In genomic region chr1:26408604-26409003, GRCh38 we compare ENCODE assay signal across 8 cellular contexts. TPM values are rescaled to one million over a fixed set of nuclear protein-coding genes. Genes with fewer than 3 reads are reported as not detected.
DNase-seq lines count a peak whose midpoint lies in the region; ATAC-seq and TF ChIP-seq lines count a peak whose summit lies in the region.

No MANE protein-coding gene starts in this region.

- H3K4me1 ChIP-seq in A673 (ENCODE audit: insufficient read depth, low read length, poor library complexity, severe bottlenecking) (no peaks in the 10 kb centered on the region), HUES6 (ENCODE audit: control insufficient read depth, insufficient read depth, low read length) (peaks cover 18% of the 10 kb centered on the region)

- H3K27me3 Mint-ChIP-seq in chondrocyte (ENCODE audit: low read depth) = peaks cover 39% of the 10 kb centered on the region

- POLR2A ChIA-PET in A673 (lab: Charles Lee; ENCODE audit: low non-redundant PET) = no interaction called here

- peak; percentile 76 for DNase-seq in A673 (ENCODE audit: low spot score)
- peak; percentile 68 for DNase-seq in activated CD4-positive, alpha-beta T cell treated with anti-CD3 and anti-CD28 coated beads for 1 hour
- DNase-seq in central memory CD4-positive, alpha-beta T cell = peak; percentile 69
- peak; percentile 30 to 74 for DNase-seq in left colon
- DNase-seq in stimulated activated CD4-positive, alpha-beta T cell treated with anti-CD3 and anti-CD28 coated beads, Interleukin-2, amount 100 ng/mL, for 48 hours = peak; percentile 70 to 71
- no peak for DNase-seq in chondrocyte (ENCODE audit: low spot score)

- peak overlapping the region; percentile 92 for H3K9ac ChIP-seq in HUES6 (ENCODE audit: low read length)

- H3K4me3 Mint-ChIP-seq in chondrocyte (ENCODE audit: unreplicated experiment) = no peak overlapping the region

- intact Hi-C loops in A673 (cut with micrococcal nuclease; ENCODE audit: unreplicated experiment) = no loop called here
- intact Hi-C loops in left colon (cut with DNase I, micrococcal nuclease) = no loop called here

- CTCF ChIA-PET in A673 (lab: Charles Lee) = no interaction called here

- no peaks in the 10 kb centered on the region for H3K36me3 ChIP-seq in A673 (ENCODE audit: insufficient read depth, low read length, poor library complexity, severe bottlenecking)
- H3K36me3 ChIP-seq in HUES6 (ENCODE audit: control insufficient read depth, insufficient read depth, low read length) = peaks cover 27% of the 10 kb centered on the region

- ATAC-seq in left colon = peak; percentile 81
- no peak for ATAC-seq in HG02885 (IDR thresholded peaks at IDR 0.05; ENCODE audit: poor library complexity, unreplicated experiment)

- H3K4me1 Mint-ChIP-seq in chondrocyte (ENCODE audit: low read depth) = peaks cover 23% of the 10 kb centered on the region

- H3K4me3 ChIP-seq in A673 (ENCODE audit: low read depth, low read length, poor library complexity, severe bottlenecking) (no peak overlapping the region), HUES6 (ENCODE audit: low read depth, low read length) (peak overlapping the region; percentile 72)

- TF ChIP-seq CTCF in A673 (conservative IDR thresholded peaks at IDR 0.05; ENCODE audit: low read depth, low read length) (no peak), chondrocyte (IDR thresholded peaks at IDR 0.05) (no peak)

- H3K9me3 Mint-ChIP-seq in chondrocyte (ENCODE audit: low read depth) = no peaks in the 10 kb centered on the region

- H3K9me3 ChIP-seq in A673 (ENCODE audit: low read depth, low read length, poor library complexity, severe bottlenecking) (no peaks in the 10 kb centered on the region), HUES6 (ENCODE audit: control insufficient read depth, insufficient read depth, low read depth, low read length) (no peaks in the 10 kb centered on the region)

- H3K36me3 Mint-ChIP-seq in chondrocyte (ENCODE audit: low read depth) = no peaks in the 10 kb centered on the region

- H3K27ac Mint-ChIP-seq in chondrocyte (ENCODE audit: unreplicated experiment) = no peak overlapping the region

- BruUV-seq in A673 (replicated peaks; lab: Mats Ljungman, UMichigan) = no TSS peak

- no peak overlapping the region for H3K27ac ChIP-seq in A673 (ENCODE audit: low read depth, low read length, poor library complexity, severe bottlenecking)
- peak overlapping the region; percentile 90; the same call in 1 of the 2 replicates for H3K27ac ChIP-seq in HUES6 (ENCODE audit: low read depth, low read length)

- H3K27me3 ChIP-seq in A673 (replicated peaks; ENCODE audit: insufficient read depth, low read depth, low read length, poor library complexity) (peaks cover 71% of the 10 kb centered on the region), HUES6 (ENCODE audit: control insufficient read depth, insufficient read depth, low read length) (no peaks in the 10 kb centered on the region)

RNA-seq across cellular contexts. Expression of gene LIN28A, which starts 2.0 kb away (rescaled TPM):
- total RNA-seq in A673 (2021) = 0.15 and 0.39 TPM in 2 replicates
- total RNA-seq in left colon = not detected
- total RNA-seq in chondrocyte = not detected in 3 replicates

RNA-seq across cellular contexts. Expression of gene DHDDS, which starts 23.5 kb away (rescaled TPM):
- 50.7 and 53.6 TPM in 2 replicates for total RNA-seq in A673 (2021)
- 100 to 1,000 TPM; 124 to 126 TPM for total RNA-seq in left colon
- 67.1 to 89.2 TPM (median 78.3 TPM) in 3 replicates for total RNA-seq in chondrocyte

RNA-seq across cellular contexts. Expression of gene ZNF683, which starts 36.1 kb away (rescaled TPM):
- not detected in 2 replicates for total RNA-seq in A673 (2021)
- not detected for total RNA-seq in left colon
- not detected in 3 replicates for total RNA-seq in chondrocyte

RNA-seq across cellular contexts. Expression of gene CRYBG2, which starts 54.7 kb away (rescaled TPM):
- total RNA-seq in A673 (2021) (not detected in 2 replicates), left colon (10 to 100 TPM; 21.5 to 69.3 TPM), chondrocyte (not detected in 3 replicates)
